ENCODE assay signal across 1 cellular context in genomic region chr20:23420943-23421925, GRCh38.
TF ChIP-seq lines count a peak whose summit lies in the region.

NAPB (minus strand) TSS chr20:23421488; CDS start chr20:23421402, 86 bp downstream.

TF ChIP-seq in HepG2, 621 proteins besides CTCF, POLR2A, EP300 and RAD21 (continued from another document and continues in another):
- TF ChIP-seq, protein P1, sequence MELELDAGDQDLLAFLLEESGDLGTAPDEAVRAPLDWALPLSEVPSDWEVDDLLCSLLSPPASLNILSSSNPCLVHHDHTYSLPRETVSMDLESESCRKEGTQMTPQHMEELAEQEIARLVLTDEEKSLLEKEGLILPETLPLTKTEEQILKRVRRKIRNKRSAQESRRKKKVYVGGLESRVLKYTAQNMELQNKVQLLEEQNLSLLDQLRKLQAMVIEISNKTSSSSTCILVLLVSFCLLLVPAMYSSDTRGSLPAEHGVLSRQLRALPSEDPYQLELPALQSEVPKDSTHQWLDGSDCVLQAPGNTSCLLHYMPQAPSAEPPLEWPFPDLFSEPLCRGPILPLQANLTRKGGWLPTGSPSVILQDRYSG (CRISPR knock-in tag; IDR thresholded peaks at IDR 0.05) = no peak
- TF ChIP-seq RFX3 (CRISPR knock-in tag; IDR thresholded peaks at IDR 0.05) (no peak), SMYD3 (CRISPR knock-in tag; IDR thresholded peaks at IDR 0.05) (0 out of 2 replicates have a peak, but pooled peaks have one; percentile 51), ZNF343 (CRISPR knock-in tag; IDR thresholded peaks at IDR 0.05) (no peak; the same call in 1 of the 2 replicates), MAFF (IDR thresholded peaks at IDR 0.05; ENCODE audit: low read depth, low read length) (no peak), THAP11 (CRISPR knock-in tag; IDR thresholded peaks at IDR 0.05) (peak; percentile 99), ZNF589 (CRISPR knock-in tag; conservative IDR thresholded peaks at IDR 0.05) (0 out of 2 replicates have a peak, but pooled peaks have one; percentile 73), HNF4A (CRISPR knock-in tag; IDR thresholded peaks at IDR 0.05) (no peak), PATZ1 (CRISPR knock-in tag; IDR thresholded peaks at IDR 0.05) (peak; percentile 98), KLF15 (CRISPR knock-in tag; IDR thresholded peaks at IDR 0.05; ENCODE audit: borderline replicate concordance) (peak; percentile 66; the same call in 1 of the 2 replicates), ZNF180 (CRISPR knock-in tag; IDR thresholded peaks at IDR 0.05; ENCODE audit: borderline replicate concordance, low read depth) (no peak), CHD4 (IDR thresholded peaks at IDR 0.05; ENCODE audit: borderline replicate concordance, low read length) (no peak), ZNF891 (CRISPR knock-in tag; IDR thresholded peaks at IDR 0.05) (no peak), HNRNPUL1 (IDR thresholded peaks at IDR 0.05; ENCODE audit: low read depth, low read length) (peak; percentile 78), ZNF562 (CRISPR knock-in tag; IDR thresholded peaks at IDR 0.05; ENCODE audit: borderline replicate concordance) (no peak), JUNB (CRISPR knock-in tag; IDR thresholded peaks at IDR 0.05; ENCODE audit: borderline replicate concordance) (no peak), ZNF605 (CRISPR knock-in tag; IDR thresholded peaks at IDR 0.05) (peak; percentile 61; the same call in 1 of the 2 replicates), ZNF274 (CRISPR knock-in tag; IDR thresholded peaks at IDR 0.05) (peak; percentile 75), ZNF251 (CRISPR knock-in tag; IDR thresholded peaks at IDR 0.05) (no peak; the same call in 1 of the 2 replicates), SP140L (CRISPR knock-in tag; IDR thresholded peaks at IDR 0.05; ENCODE audit: borderline replicate concordance) (peak; percentile 7; the same call in 1 of the 2 replicates), FOXP1 (IDR thresholded peaks at IDR 0.05) (no peak), FOXP1 (CRISPR knock-in tag; IDR thresholded peaks at IDR 0.05) (no peak; the same call in 1 of the 2 replicates), HNRNPLL (IDR thresholded peaks at IDR 0.05; ENCODE audit: low read depth, low read length, poor library complexity, severe bottlenecking) (peak; percentile 89), ZNF331 (CRISPR knock-in tag; IDR thresholded peaks at IDR 0.05) (peak; percentile 89), NFKB2 (CRISPR knock-in tag; IDR thresholded peaks at IDR 0.05; ENCODE audit: borderline replicate concordance) (peak; percentile 97), ZBTB2 (CRISPR knock-in tag; IDR thresholded peaks at IDR 0.05; ENCODE audit: low read depth) (no peak), FOXO1 (CRISPR knock-in tag; IDR thresholded peaks at IDR 0.05) (peak; percentile 75), NKX3-1 (CRISPR knock-in tag; IDR thresholded peaks at IDR 0.05) (peak; percentile 34; the same call in 1 of the 2 replicates), CBX2 (IDR thresholded peaks at IDR 0.05; ENCODE audit: low read depth, low read length) (no peak), CBX2 (CRISPR knock-in tag; IDR thresholded peaks at IDR 0.05; ENCODE audit: low read depth) (no peak), MEIS2 (CRISPR knock-in tag; IDR thresholded peaks at IDR 0.05) (peak; percentile 86), THYN1 (CRISPR knock-in tag; IDR thresholded peaks at IDR 0.05; ENCODE audit: borderline replicate concordance, low read depth) (0 out of 2 replicates have a peak, but pooled peaks have one; percentile 74), ZNF556 (CRISPR knock-in tag; IDR thresholded peaks at IDR 0.05; ENCODE audit: borderline replicate concordance) (peak; percentile 89; the same call in 1 of the 2 replicates), ZNF232 (CRISPR knock-in tag; IDR thresholded peaks at IDR 0.05; ENCODE audit: borderline replicate concordance) (peak; percentile 66; the same call in 1 of the 2 replicates), BRD4 (CRISPR knock-in tag; IDR thresholded peaks at IDR 0.05) (peak; percentile 82), NFIC (IDR thresholded peaks at IDR 0.05; ENCODE audit: low read length) (no peak), BCL3 (CRISPR knock-in tag; IDR thresholded peaks at IDR 0.05) (peak; percentile 85; the same call in 1 of the 2 replicates), ZNF746 (CRISPR knock-in tag; IDR thresholded peaks at IDR 0.05) (no peak; the same call in none of the 2 replicates), SALL2 (CRISPR knock-in tag; IDR thresholded peaks at IDR 0.05) (peak; percentile 90), CENPT (CRISPR knock-in tag; IDR thresholded peaks at IDR 0.05; ENCODE audit: low read depth) (no peak), ZNF441 (CRISPR knock-in tag; IDR thresholded peaks at IDR 0.05; ENCODE audit: borderline replicate concordance) (no peak), IRX3 (CRISPR knock-in tag; IDR thresholded peaks at IDR 0.05; ENCODE audit: borderline replicate concordance, low read depth) (peak; percentile 69; the same call in 1 of the 2 replicates), ETV5 (CRISPR knock-in tag; IDR thresholded peaks at IDR 0.05; ENCODE audit: borderline replicate concordance) (peak; percentile 46), ZNF7 (CRISPR knock-in tag; IDR thresholded peaks at IDR 0.05) (no peak)
- TF ChIP-seq, protein P2, sequence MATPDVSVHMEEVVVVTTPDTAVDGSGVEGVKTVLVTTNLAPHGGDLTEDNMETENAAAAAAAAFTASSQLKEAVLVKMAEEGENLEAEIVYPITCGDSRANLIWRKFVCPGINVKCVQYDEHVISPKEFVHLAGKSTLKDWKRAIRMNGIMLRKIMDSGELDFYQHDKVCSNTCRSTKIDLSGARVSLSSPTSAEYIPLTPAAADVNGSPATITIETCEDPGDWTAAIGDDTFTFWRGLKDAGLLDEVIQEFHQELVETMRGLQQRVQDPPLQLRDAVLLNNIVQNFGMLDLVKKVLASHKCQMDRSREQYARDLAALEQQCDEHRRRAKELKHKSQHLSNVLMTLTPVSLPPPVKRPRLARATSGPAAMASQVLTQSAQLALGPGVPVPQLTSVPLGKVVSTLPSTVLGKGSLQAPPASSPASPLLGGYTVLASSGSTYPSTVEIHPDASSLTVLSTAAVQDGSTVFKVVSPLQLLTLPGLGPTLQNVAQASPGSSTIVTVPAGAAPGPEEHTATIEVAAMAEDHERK (CRISPR knock-in tag; IDR thresholded peaks at IDR 0.05; ENCODE audit: low read depth) = peak; percentile 88
- TF ChIP-seq, protein P3, sequence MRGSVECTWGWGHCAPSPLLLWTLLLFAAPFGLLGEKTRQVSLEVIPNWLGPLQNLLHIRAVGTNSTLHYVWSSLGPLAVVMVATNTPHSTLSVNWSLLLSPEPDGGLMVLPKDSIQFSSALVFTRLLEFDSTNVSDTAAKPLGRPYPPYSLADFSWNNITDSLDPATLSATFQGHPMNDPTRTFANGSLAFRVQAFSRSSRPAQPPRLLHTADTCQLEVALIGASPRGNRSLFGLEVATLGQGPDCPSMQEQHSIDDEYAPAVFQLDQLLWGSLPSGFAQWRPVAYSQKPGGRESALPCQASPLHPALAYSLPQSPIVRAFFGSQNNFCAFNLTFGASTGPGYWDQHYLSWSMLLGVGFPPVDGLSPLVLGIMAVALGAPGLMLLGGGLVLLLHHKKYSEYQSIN (CRISPR knock-in tag; IDR thresholded peaks at IDR 0.05; ENCODE audit: borderline replicate concordance) = no peak
- TF ChIP-seq, protein P4, sequence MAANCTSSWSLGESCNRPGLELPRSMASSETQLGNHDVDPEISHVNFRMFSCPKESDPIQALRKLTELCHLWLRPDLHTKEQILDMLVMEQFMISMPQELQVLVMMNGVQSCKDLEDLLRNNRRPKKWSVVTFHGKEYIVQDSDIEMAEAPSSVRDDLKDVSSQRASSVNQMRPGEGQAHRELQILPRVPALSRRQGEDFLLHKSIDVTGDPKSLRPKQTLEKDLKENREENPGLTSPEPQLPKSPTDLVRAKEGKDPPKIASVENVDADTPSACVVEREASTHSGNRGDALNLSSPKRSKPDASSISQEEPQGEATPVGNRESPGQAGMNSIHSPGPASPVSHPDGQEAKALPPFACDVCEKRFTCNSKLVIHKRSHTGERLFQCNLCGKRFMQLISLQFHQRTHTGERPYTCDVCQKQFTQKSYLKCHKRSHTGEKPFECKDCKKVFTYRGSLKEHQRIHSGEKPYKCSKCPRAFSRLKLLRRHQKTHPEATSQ (CRISPR knock-in tag; IDR thresholded peaks at IDR 0.05; ENCODE audit: borderline replicate concordance) = 0 out of 2 replicates have a peak, but pooled peaks have one; percentile 88
- TF ChIP-seq, protein P5, sequence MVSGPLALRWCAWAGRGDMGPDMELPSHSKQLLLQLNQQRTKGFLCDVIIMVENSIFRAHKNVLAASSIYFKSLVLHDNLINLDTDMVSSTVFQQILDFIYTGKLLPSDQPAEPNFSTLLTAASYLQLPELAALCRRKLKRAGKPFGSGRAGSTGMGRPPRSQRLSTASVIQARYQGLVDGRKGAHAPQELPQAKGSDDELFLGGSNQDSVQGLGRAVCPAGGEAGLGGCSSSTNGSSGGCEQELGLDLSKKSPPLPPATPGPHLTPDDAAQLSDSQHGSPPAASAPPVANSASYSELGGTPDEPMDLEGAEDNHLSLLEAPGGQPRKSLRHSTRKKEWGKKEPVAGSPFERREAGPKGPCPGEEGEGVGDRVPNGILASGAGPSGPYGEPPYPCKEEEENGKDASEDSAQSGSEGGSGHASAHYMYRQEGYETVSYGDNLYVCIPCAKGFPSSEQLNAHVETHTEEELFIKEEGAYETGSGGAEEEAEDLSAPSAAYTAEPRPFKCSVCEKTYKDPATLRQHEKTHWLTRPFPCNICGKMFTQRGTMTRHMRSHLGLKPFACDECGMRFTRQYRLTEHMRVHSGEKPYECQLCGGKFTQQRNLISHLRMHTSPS (CRISPR knock-in tag; IDR thresholded peaks at IDR 0.05; ENCODE audit: low read depth) = no peak
- TF ChIP-seq, protein P6, sequence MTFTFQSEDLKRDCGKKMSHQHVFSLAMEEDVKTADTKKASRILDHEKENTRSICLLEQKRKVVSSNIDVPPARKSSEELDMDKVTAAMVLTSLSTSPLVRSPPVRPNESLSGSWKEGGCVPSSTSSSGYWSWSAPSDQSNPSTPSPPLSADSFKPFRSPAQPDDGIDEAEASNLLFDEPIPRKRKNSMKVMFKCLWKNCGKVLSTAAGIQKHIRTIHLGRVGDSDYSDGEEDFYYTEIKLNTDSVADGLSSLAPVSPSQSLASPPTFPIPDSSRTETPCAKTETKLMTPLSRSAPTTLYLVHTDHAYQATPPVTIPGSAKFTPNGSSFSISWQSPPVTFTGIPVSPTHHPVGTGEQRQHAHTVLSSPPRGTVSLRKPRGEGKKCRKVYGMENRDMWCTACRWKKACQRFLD (CRISPR knock-in tag; IDR thresholded peaks at IDR 0.05; ENCODE audit: borderline replicate concordance) = peak; percentile 90
- TF ChIP-seq, protein P7, sequence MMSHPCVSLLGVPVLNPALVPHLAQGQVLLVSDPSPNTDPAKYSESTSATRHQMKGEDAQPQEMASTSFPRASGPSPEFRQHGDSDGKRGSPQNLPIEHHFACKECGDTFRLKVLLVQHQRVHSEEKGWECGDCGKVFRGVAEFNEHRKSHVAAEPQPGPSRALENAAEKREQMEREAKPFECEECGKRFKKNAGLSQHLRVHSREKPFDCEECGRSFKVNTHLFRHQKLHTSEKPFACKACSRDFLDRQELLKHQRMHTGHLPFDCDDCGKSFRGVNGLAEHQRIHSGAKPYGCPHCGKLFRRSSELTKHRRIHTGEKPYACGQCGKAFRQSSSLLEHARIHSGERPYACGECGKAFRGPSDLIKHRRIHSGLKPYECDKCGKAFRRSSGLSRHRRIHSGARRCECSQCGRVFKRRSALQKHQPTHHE (CRISPR knock-in tag; IDR thresholded peaks at IDR 0.05; ENCODE audit: borderline replicate concordance) = peak; percentile 96
- TF ChIP-seq, protein P8, sequence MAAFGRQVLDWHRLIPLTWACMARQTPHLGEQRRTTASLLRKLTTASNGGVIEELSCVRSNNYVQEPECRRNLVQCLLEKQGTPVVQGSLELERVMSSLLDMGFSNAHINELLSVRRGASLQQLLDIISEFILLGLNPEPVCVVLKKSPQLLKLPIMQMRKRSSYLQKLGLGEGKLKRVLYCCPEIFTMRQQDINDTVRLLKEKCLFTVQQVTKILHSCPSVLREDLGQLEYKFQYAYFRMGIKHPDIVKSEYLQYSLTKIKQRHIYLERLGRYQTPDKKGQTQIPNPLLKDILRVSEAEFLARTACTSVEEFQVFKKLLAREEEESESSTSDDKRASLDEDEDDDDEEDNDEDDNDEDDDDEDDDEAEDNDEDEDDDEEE (CRISPR knock-in tag; IDR thresholded peaks at IDR 0.05) = peak; percentile 80; the same call in 1 of the 2 replicates
- TF ChIP-seq, protein P9, sequence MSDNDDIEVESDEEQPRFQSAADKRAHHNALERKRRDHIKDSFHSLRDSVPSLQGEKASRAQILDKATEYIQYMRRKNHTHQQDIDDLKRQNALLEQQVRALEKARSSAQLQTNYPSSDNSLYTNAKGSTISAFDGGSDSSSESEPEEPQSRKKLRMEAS (IDR thresholded peaks at IDR 0.05) = peak; percentile 68; the same call in 1 of the 2 replicates
